ENCODE assay signal across 1 cellular context in the genomic region with DNA sequence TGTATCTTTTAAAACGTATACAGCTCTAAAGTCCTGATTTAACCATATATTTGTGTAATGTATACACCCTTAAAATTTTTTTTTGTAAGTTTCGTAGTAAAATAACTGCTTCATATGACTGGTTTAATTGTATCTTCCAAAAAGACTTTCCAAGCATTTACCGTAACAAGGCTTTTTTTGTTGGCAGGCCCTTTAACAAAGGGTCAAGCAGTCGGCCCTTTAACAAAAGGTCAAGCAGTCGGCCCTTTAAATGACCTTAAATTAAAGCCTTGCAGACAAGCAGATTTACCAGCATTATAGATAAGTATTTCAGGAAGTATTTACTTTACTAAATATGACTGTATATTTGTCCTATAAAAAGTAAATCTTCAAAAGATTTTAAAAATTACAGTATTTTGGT.
TF ChIP-seq lines count a peak whose summit lies in the region.

No MANE protein-coding gene starts in this region.

TF ChIP-seq in H1, 55 proteins besides CTCF, POLR2A, EP300 and RAD21:
- no peak for TF ChIP-seq HDAC2 (IDR thresholded peaks at IDR 0.05; ENCODE audit: borderline replicate concordance in 1 of 2, low read depth in 2 of 2, low read length in 2 of 2)
- TF ChIP-seq ASH2L (IDR thresholded peaks at IDR 0.05; ENCODE audit: low read length), result no peak
- no peak for TF ChIP-seq CBX8 (IDR thresholded peaks at IDR 0.05; ENCODE audit: borderline replicate concordance, low read depth, low read length)
- TF ChIP-seq KDM4A (IDR thresholded peaks at IDR 0.05; ENCODE audit: low read depth, low read length, severe bottlenecking), result no peak
- TF ChIP-seq MAFK (IDR thresholded peaks at IDR 0.05; ENCODE audit: low read depth, low read length), result no peak
- TF ChIP-seq USF2 (IDR thresholded peaks at IDR 0.05; ENCODE audit: low read length), result no peak
- no peak for TF ChIP-seq FOSL1 (IDR thresholded peaks at IDR 0.05; ENCODE audit: insufficient read depth, low read depth, low read length)
- no peak for TF ChIP-seq ZNF274 (IDR thresholded peaks at IDR 0.05; ENCODE audit: borderline replicate concordance, extremely low read depth, low read length)
- TF ChIP-seq SP4 (IDR thresholded peaks at IDR 0.05; ENCODE audit: low read length), result no peak
- no peak for TF ChIP-seq TCF12 (IDR thresholded peaks at IDR 0.05; ENCODE audit: low read depth, low read length)
